Comparison of ENCODE assay signal across 1 cellular context in the genomic region with DNA sequence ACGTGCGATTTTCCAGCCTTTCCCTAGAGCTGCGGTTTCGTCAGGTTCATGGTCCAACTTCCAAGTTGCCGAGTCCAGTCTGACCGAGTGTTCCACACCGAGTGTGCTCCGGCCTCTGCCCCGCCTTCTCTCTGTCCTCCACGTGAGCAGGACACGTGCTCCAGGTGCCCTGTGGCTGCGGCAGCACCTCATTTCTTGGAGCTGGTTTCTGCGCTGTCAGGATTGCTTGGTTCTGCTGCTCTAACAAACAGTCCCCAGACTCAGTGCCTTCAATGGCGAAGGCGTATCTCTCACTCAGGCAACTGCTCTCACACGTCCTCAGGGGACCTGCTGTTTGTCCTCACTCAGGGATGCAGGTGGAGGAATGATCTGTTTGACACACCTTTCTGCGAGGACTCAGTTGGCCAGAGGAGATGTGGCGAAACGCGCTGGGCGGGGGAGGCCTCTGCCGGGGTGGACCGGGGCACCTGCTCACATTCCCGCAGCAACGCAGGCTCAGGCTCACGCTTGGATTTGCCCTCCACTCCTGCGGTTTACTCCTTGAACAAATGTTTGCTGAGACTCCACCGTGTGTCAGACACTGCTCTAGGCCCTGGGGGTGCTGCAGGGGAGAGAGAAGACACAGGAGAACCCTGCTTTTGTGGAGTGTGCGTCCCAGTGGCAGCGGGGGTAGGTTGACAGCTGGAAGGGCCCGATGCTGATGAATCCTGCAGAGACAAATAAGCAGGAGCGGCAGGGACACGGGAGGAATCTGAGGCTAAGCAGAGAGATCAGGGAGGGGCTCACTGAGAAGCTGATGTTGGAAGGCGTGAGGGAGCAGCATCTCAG.
TF ChIP-seq lines count a peak whose summit lies in the region.

No MANE protein-coding gene starts in this region.

TF ChIP-seq in HepG2, 621 proteins besides CTCF, POLR2A, EP300 and RAD21 (continued from another document and continues in another):
- TF ChIP-seq IRF2 (CRISPR knock-in tag; IDR thresholded peaks at IDR 0.05) (0 out of 2 replicates have a peak, but pooled peaks have one; percentile 42), NFYC (CRISPR knock-in tag; IDR thresholded peaks at IDR 0.05) (no peak), ZNF292 (CRISPR knock-in tag; IDR thresholded peaks at IDR 0.05; ENCODE audit: borderline replicate concordance, low read depth) (peak; percentile 65), ZNF709 (CRISPR knock-in tag; IDR thresholded peaks at IDR 0.05) (peak; percentile 90; the same call in 1 of the 2 replicates), KDM3A (CRISPR knock-in tag; IDR thresholded peaks at IDR 0.05; ENCODE audit: low read depth) (peak; percentile 65; the same call in 1 of the 2 replicates), FOXO1 (CRISPR knock-in tag; IDR thresholded peaks at IDR 0.05) (peak; percentile 34; the same call in 1 of the 2 replicates), RNF2 (conservative IDR thresholded peaks at IDR 0.05; ENCODE audit: low read depth) (peak; percentile 68; the same call in 1 of the 2 replicates), ELF3 (CRISPR knock-in tag; IDR thresholded peaks at IDR 0.05) (peak; percentile 66; the same call in 1 of the 2 replicates), ZNF674 (CRISPR knock-in tag; IDR thresholded peaks at IDR 0.05; ENCODE audit: low read depth) (no peak), ZNF670 (CRISPR knock-in tag; IDR thresholded peaks at IDR 0.05; ENCODE audit: borderline replicate concordance) (peak; percentile 83; the same call in 1 of the 2 replicates), ERF (CRISPR knock-in tag; IDR thresholded peaks at IDR 0.05) (peak; percentile 83; the same call in 1 of the 2 replicates), ZMAT3 (CRISPR knock-in tag; conservative IDR thresholded peaks at IDR 0.05) (peak; percentile 99), ZFP37 (CRISPR knock-in tag; IDR thresholded peaks at IDR 0.05; ENCODE audit: borderline replicate concordance) (peak; percentile 89), NR2F6 (IDR thresholded peaks at IDR 0.05) (no peak), NR2F6 (CRISPR knock-in tag; IDR thresholded peaks at IDR 0.05) (peak; percentile 53; the same call in 1 of the 2 replicates), ZNF841 (CRISPR knock-in tag; IDR thresholded peaks at IDR 0.05; ENCODE audit: borderline replicate concordance) (peak; percentile 87; the same call in 1 of the 2 replicates), SUZ12 (IDR thresholded peaks at IDR 0.05; ENCODE audit: low read depth, low read length) (no peak), GZF1 (CRISPR knock-in tag; IDR thresholded peaks at IDR 0.05) (peak; percentile 87; the same call in 1 of the 2 replicates), TRIM24 (CRISPR knock-in tag; IDR thresholded peaks at IDR 0.05) (0 out of 2 replicates have a peak, but pooled peaks have one; percentile 29), ZMYM2 (CRISPR knock-in tag; IDR thresholded peaks at IDR 0.05) (peak; percentile 90), ZNF350 (CRISPR knock-in tag; IDR thresholded peaks at IDR 0.05; ENCODE audit: borderline replicate concordance, low read depth) (peak; percentile 83; the same call in 1 of the 2 replicates), NONO (IDR thresholded peaks at IDR 0.05) (no peak), NONO (CRISPR knock-in tag; conservative IDR thresholded peaks at IDR 0.05) (peak; percentile 50), ZNF549 (CRISPR knock-in tag; IDR thresholded peaks at IDR 0.05) (no peak), NFIB (CRISPR knock-in tag; IDR thresholded peaks at IDR 0.05; ENCODE audit: borderline replicate concordance) (no peak), ZNF792 (CRISPR knock-in tag; IDR thresholded peaks at IDR 0.05) (peak; percentile 62; the same call in 1 of the 2 replicates), SIX1 (CRISPR knock-in tag; IDR thresholded peaks at IDR 0.05; ENCODE audit: borderline replicate concordance) (peak; percentile 30; the same call in 1 of the 2 replicates), ZNF83 (CRISPR knock-in tag; IDR thresholded peaks at IDR 0.05; ENCODE audit: borderline replicate concordance) (peak; percentile 97; the same call in 1 of the 2 replicates), ZNF383 (CRISPR knock-in tag; IDR thresholded peaks at IDR 0.05; ENCODE audit: borderline replicate concordance) (no peak), STAG1 (CRISPR knock-in tag; IDR thresholded peaks at IDR 0.05) (no peak), ZNF124 (CRISPR knock-in tag; IDR thresholded peaks at IDR 0.05) (peak; percentile 74; the same call in 1 of the 2 replicates)
- TF ChIP-seq, protein P1, sequence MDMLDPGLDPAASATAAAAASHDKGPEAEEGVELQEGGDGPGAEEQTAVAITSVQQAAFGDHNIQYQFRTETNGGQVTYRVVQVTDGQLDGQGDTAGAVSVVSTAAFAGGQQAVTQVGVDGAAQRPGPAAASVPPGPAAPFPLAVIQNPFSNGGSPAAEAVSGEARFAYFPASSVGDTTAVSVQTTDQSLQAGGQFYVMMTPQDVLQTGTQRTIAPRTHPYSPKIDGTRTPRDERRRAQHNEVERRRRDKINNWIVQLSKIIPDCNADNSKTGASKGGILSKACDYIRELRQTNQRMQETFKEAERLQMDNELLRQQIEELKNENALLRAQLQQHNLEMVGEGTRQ (IDR thresholded peaks at IDR 0.05; ENCODE audit: low read depth, low read length) = peak; percentile 91
- TF ChIP-seq, protein P1 (CRISPR knock-in tag; IDR thresholded peaks at IDR 0.05; ENCODE audit: borderline replicate concordance) = peak; percentile 85; the same call in 1 of the 2 replicates
- TF ChIP-seq, protein P2, sequence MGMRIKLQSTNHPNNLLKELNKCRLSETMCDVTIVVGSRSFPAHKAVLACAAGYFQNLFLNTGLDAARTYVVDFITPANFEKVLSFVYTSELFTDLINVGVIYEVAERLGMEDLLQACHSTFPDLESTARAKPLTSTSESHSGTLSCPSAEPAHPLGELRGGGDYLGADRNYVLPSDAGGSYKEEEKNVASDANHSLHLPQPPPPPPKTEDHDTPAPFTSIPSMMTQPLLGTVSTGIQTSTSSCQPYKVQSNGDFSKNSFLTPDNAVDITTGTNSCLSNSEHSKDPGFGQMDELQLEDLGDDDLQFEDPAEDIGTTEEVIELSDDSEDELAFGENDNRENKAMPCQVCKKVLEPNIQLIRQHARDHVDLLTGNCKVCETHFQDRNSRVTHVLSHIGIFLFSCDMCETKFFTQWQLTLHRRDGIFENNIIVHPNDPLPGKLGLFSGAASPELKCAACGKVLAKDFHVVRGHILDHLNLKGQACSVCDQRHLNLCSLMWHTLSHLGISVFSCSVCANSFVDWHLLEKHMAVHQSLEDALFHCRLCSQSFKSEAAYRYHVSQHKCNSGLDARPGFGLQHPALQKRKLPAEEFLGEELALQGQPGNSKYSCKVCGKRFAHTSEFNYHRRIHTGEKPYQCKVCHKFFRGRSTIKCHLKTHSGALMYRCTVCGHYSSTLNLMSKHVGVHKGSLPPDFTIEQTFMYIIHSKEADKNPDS (CRISPR knock-in tag; IDR thresholded peaks at IDR 0.05) = peak; percentile 72; the same call in 1 of the 2 replicates
- TF ChIP-seq, protein P3, sequence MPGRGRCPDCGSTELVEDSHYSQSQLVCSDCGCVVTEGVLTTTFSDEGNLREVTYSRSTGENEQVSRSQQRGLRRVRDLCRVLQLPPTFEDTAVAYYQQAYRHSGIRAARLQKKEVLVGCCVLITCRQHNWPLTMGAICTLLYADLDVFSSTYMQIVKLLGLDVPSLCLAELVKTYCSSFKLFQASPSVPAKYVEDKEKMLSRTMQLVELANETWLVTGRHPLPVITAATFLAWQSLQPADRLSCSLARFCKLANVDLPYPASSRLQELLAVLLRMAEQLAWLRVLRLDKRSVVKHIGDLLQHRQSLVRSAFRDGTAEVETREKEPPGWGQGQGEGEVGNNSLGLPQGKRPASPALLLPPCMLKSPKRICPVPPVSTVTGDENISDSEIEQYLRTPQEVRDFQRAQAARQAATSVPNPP (CRISPR knock-in tag; IDR thresholded peaks at IDR 0.05) = peak; percentile 77; the same call in 1 of the 2 replicates
- TF ChIP-seq, protein P4, sequence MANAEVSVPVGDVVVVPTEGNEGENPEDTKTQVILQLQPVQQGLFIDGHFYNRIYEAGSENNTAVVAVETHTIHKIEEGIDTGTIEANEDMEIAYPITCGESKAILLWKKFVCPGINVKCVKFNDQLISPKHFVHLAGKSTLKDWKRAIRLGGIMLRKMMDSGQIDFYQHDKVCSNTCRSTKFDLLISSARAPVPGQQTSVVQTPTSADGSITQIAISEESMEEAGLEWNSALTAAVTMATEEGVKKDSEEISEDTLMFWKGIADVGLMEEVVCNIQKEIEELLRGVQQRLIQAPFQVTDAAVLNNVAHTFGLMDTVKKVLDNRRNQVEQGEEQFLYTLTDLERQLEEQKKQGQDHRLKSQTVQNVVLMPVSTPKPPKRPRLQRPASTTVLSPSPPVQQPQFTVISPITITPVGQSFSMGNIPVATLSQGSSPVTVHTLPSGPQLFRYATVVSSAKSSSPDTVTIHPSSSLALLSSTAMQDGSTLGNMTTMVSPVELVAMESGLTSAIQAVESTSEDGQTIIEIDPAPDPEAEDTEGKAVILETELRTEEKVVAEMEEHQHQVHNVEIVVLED (CRISPR knock-in tag; IDR thresholded peaks at IDR 0.05; ENCODE audit: borderline replicate concordance) = no peak
- TF ChIP-seq, protein P5, sequence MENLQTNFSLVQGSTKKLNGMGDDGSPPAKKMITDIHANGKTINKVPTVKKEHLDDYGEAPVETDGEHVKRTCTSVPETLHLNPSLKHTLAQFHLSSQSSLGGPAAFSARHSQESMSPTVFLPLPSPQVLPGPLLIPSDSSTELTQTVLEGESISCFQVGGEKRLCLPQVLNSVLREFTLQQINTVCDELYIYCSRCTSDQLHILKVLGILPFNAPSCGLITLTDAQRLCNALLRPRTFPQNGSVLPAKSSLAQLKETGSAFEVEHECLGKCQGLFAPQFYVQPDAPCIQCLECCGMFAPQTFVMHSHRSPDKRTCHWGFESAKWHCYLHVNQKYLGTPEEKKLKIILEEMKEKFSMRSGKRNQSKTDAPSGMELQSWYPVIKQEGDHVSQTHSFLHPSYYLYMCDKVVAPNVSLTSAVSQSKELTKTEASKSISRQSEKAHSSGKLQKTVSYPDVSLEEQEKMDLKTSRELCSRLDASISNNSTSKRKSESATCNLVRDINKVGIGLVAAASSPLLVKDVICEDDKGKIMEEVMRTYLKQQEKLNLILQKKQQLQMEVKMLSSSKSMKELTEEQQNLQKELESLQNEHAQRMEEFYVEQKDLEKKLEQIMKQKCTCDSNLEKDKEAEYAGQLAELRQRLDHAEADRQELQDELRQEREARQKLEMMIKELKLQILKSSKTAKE (CRISPR knock-in tag; IDR thresholded peaks at IDR 0.05; ENCODE audit: borderline replicate concordance) = peak; percentile 58; the same call in 1 of the 2 replicates
- TF ChIP-seq, protein P6, sequence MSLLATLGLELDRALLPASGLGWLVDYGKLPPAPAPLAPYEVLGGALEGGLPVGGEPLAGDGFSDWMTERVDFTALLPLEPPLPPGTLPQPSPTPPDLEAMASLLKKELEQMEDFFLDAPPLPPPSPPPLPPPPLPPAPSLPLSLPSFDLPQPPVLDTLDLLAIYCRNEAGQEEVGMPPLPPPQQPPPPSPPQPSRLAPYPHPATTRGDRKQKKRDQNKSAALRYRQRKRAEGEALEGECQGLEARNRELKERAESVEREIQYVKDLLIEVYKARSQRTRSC (CRISPR knock-in tag; IDR thresholded peaks at IDR 0.05; ENCODE audit: low read depth) = 0 out of 2 replicates have a peak, but pooled peaks have one; percentile 67
- TF ChIP-seq, protein P7, sequence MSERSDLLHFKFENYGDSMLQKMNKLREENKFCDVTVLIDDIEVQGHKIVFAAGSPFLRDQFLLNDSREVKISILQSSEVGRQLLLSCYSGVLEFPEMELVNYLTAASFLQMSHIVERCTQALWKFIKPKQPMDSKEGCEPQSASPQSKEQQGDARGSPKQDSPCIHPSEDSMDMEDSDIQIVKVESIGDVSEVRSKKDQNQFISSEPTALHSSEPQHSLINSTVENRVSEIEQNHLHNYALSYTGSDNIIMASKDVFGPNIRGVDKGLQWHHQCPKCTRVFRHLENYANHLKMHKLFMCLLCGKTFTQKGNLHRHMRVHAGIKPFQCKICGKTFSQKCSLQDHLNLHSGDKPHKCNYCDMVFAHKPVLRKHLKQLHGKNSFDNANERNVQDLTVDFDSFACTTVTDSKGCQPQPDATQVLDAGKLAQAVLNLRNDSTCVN (CRISPR knock-in tag; IDR thresholded peaks at IDR 0.05; ENCODE audit: borderline replicate concordance) = peak; percentile 86
- TF ChIP-seq, protein P8, sequence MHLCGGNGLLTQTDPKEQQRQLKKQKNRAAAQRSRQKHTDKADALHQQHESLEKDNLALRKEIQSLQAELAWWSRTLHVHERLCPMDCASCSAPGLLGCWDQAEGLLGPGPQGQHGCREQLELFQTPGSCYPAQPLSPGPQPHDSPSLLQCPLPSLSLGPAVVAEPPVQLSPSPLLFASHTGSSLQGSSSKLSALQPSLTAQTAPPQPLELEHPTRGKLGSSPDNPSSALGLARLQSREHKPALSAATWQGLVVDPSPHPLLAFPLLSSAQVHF (CRISPR knock-in tag; IDR thresholded peaks at IDR 0.05) = peak; percentile 96
- TF ChIP-seq, protein P9, sequence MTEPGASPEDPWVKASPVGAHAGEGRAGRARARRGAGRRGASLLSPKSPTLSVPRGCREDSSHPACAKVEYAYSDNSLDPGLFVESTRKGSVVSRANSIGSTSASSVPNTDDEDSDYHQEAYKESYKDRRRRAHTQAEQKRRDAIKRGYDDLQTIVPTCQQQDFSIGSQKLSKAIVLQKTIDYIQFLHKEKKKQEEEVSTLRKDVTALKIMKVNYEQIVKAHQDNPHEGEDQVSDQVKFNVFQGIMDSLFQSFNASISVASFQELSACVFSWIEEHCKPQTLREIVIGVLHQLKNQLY (CRISPR knock-in tag; IDR thresholded peaks at IDR 0.05) = peak; percentile 68
- TF ChIP-seq, protein P10, sequence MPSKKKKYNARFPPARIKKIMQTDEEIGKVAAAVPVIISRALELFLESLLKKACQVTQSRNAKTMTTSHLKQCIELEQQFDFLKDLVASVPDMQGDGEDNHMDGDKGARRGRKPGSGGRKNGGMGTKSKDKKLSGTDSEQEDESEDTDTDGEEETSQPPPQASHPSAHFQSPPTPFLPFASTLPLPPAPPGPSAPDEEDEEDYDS (CRISPR knock-in tag; IDR thresholded peaks at IDR 0.05) = 0 out of 2 replicates have a peak, but pooled peaks have one; percentile 35
- TF ChIP-seq, protein P11, sequence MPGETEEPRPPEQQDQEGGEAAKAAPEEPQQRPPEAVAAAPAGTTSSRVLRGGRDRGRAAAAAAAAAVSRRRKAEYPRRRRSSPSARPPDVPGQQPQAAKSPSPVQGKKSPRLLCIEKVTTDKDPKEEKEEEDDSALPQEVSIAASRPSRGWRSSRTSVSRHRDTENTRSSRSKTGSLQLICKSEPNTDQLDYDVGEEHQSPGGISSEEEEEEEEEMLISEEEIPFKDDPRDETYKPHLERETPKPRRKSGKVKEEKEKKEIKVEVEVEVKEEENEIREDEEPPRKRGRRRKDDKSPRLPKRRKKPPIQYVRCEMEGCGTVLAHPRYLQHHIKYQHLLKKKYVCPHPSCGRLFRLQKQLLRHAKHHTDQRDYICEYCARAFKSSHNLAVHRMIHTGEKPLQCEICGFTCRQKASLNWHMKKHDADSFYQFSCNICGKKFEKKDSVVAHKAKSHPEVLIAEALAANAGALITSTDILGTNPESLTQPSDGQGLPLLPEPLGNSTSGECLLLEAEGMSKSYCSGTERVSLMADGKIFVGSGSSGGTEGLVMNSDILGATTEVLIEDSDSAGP (CRISPR knock-in tag; IDR thresholded peaks at IDR 0.05; ENCODE audit: borderline replicate concordance) = peak; percentile 54; the same call in 1 of the 2 replicates
